8 cellular contexts compared by ENCODE assay signal in genomic region chr20:23049201-23049932, GRCh38. TPM values are rescaled to one million over a fixed set of nuclear protein-coding genes. Genes with fewer than 3 reads are reported as not detected.
DNase-seq lines count a peak whose midpoint lies in the region; ATAC-seq and TF ChIP-seq lines count a peak whose summit lies in the region.

TSS of gene THBD (minus strand) at chr20:23049672. CDS start at chr20:23049504, 168 bp downstream.

- H3K4me1 ChIP-seq in Caco-2: peaks cover 30% of the 10 kb centered on the region
- H3K4me1 ChIP-seq in colonic mucosa: peaks cover 6% of the 10 kb centered on the region
- peaks cover 38 to 68% (median 50%) of the 10 kb centered on the region in 4 donors for H3K4me1 ChIP-seq in stomach

- peak within 1 kb of the TSS; percentile 85 for H3K4me3 Mint-ChIP-seq in Caco-2 (ENCODE audit: unreplicated experiment)

- H3K27ac ChIP-seq in colonic mucosa: peak within 1 kb of the TSS; percentile 63
- H3K27ac ChIP-seq in stomach: peak within 1 kb of the TSS; percentile 78 to 93 (median 85)

- peak within 1 kb of the TSS in 1 of 2 donors; percentile 50 for H3K9ac ChIP-seq in colonic mucosa (ENCODE audit: low read depth in 2 of 2, low read length in 2 of 2)

- ATAC-seq in GM19467 (IDR thresholded peaks at IDR 0.05; ENCODE audit: unreplicated experiment) (no peak), HG03457 (IDR thresholded peaks at IDR 0.05; ENCODE audit: unreplicated experiment) (no peak)

- no peaks in the 10 kb centered on the region for H3K36me3 Mint-ChIP-seq in Caco-2 (ENCODE audit: insufficient read depth, unreplicated experiment)

- H3K4me3 ChIP-seq in Caco-2 (ENCODE audit: low read depth, low read length): peak within 1 kb of the TSS; percentile 45
- H3K4me3 ChIP-seq in colonic mucosa: peak within 1 kb of the TSS; percentile 33
- peak within 1 kb of the TSS; percentile 53 to 66 (median 64) for H3K4me3 ChIP-seq in stomach

- H3K27me3 Mint-ChIP-seq in Caco-2 (ENCODE audit: insufficient read depth, unreplicated experiment): no peaks in the 10 kb centered on the region

- CTCF ChIA-PET in Caco-2 (lab: Charles Lee): interaction anchor here (1.8 to 2.0 kb wide), 2 partner anchors 16 to 358 kb away, joined by 8 read pairs; no protein-coding TSS in a partner anchor

- POLR2A ChIA-PET in Caco-2 (lab: Charles Lee): interaction anchor here (0.6 kb wide), 1 partner anchor 281 kb away, joined by 6 read pairs; no protein-coding TSS in a partner anchor

- H3K9me3 Mint-ChIP-seq in Caco-2 (ENCODE audit: unreplicated experiment): no peaks in the 10 kb centered on the region

- 0 to 2% (median 1%) methylated on average over 14 to 74 of the region's 74 CpGs for WGBS in stomach, 5 donors

- DNase-seq in Caco-2: no peak
- DNase-seq in NCI-H226: peak; percentile 94
- peak; percentile 53 for DNase-seq in colonic mucosa
- DNase-seq in kidney glomerular epithelial cell (lab: John Stamatoyannopoulos, UW): peak; percentile 55
- peak; percentile 76 for DNase-seq in stomach
- DNase-seq in activated CD8-positive, alpha-beta memory T cell treated with anti-CD3 and anti-CD28 coated beads, Interleukin-2, amount 50 U/mL, for 4 hours: no peak

- BruUV-seq in Caco-2 (replicated peaks; lab: Mats Ljungman, UMichigan): no TSS peak

- no peak for TF ChIP-seq EP300 in stomach (IDR thresholded peaks at IDR 0.05)

- H3K27ac Mint-ChIP-seq in Caco-2 (ENCODE audit: unreplicated experiment): no peak within 1 kb of the TSS

- no peaks in the 10 kb centered on the region for H3K27me3 ChIP-seq in Caco-2 (replicated peaks; ENCODE audit: control insufficient read depth, insufficient read depth, low read length)
- H3K27me3 ChIP-seq in colonic mucosa: peaks cover 53% of the 10 kb centered on the region
- H3K27me3 ChIP-seq in stomach: peaks cover 0 to 66% (median 6%) of the 10 kb centered on the region in 3 donors

- H3K4me1 Mint-ChIP-seq in Caco-2 (ENCODE audit: low read depth, unreplicated experiment): peaks cover 32% of the 10 kb centered on the region

- intact Hi-C loops in Caco-2 (cut with micrococcal nuclease; ENCODE audit: unreplicated experiment) (no loop called here), colonic mucosa (cut with DNase I) (loop anchor here (10.0 kb wide), 1 partner anchor 155 kb away; no protein-coding TSS in a partner anchor), stomach (cut with DNase I; ENCODE audit: low total_unique reads) (loop anchor here (5.0 kb wide), 1 partner anchor 293 kb away; no protein-coding TSS in a partner anchor)

- no peak for TF ChIP-seq CTCF in Caco-2 (IDR thresholded peaks at IDR 0.05; ENCODE audit: insufficient read depth in 1 of 2, low read depth in 1 of 2, low read length in 1 of 2, severe bottlenecking in 1 of 2, unreplicated experiment in 1 of 2)
- no peak for TF ChIP-seq CTCF in colonic mucosa (IDR thresholded peaks at IDR 0.05)
- no peak for TF ChIP-seq CTCF in stomach (IDR thresholded peaks at IDR 0.05)

- H3K9me3 ChIP-seq in Caco-2 (no peaks in the 10 kb centered on the region), colonic mucosa (no peaks in the 10 kb centered on the region), stomach (no peaks in the 10 kb centered on the region)

- H3K36me3 ChIP-seq in Caco-2 (ENCODE audit: control insufficient read depth, insufficient read depth, low read length) (no peaks in the 10 kb centered on the region), colonic mucosa (no peaks in the 10 kb centered on the region), stomach (no peaks in the 10 kb centered on the region)

- no peak for TF ChIP-seq POLR2A in stomach (IDR thresholded peaks at IDR 0.05)

RNA-seq across cellular contexts. Expression of gene THBD, which starts in this region (rescaled TPM):
- total RNA-seq in Caco-2 (2022) (0.77 and 1.0 TPM in 2 replicates), colonic mucosa (1 to 10 TPM; 2.3 to 6.3 TPM), stomach (10 to 100 TPM in 4 of 5 donors, 1 to 10 TPM in 1; 2.7 to 83.5 (median 37.5) TPM)
- polyA plus RNA-seq in stomach: 10 to 100 TPM; 14.6 to 19.7 (median 18.2) TPM

Comparison
In these comparisons a context has a peak if more than half of its experiments do, and no peak if none do; other contexts are left out.
1. DNase-seq: peak in NCI-H226 (single experiment), colonic mucosa (single experiment), kidney glomerular epithelial cell (single experiment) and stomach (single experiment); none in Caco-2 (0 of 2) and activated CD8-positive, alpha-beta memory T cell treated with anti-CD3 and anti-CD28 coated beads, Interleukin-2, amount 50 U/mL, for 4 hours (single experiment).
2. Peak in every context shown above with its lines, with median percentiles within 50 percentile points of each other: H3K4me3 ChIP-seq.